1 cellular context compared by ENCODE assay signal in the genomic region with DNA sequence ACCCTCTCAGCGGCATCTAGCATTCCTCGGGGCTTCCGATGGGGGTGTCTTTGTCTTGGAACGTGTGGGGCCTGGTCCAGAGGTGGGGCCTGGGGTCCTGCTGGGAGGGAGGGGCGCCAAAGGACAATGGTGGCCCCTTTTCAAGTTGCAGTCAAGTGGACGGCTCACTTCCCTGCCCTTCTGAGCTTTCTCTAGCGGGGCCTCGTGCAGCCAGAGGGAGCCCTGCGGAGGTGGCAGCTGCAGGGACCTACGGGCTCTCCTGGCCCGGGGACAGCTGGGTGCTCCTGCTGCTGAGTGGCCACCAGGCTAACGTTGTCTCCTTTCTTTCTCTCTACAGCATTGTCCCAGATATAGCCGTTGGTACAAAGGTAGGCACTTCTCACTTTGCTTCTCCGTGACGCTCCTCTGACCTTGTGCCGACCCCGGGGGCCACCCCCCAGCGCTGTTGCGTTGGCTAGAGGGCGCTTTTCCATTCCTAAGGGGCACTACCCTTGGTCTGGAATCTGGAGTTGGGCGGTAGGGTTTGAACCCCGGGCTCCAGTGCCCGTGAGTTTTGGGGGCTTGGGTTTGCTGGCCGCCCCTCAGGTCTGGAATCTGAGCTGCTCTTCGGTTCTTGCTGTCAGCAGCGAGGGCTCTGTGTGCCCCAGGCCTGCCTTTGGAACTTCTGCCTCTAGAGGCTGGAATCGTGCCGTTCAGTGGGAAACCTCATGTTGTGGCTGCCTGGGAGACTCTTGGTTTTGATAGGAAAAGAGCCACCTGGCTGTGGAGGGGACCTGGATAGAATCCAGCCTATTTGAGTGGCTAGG.
TF ChIP-seq lines count a peak whose summit lies in the region.

No MANE protein-coding gene starts in this region.

TF ChIP-seq in HEK293, 187 proteins besides CTCF, POLR2A, EP300 and RAD21 (continued from another document):
- TF ChIP-seq ZNF600 (tag by site-specific recombination; IDR thresholded peaks at IDR 0.05) (peak; percentile 54; the same call in 1 of the 2 replicates), ZNF221 (tag by site-specific recombination; IDR thresholded peaks at IDR 0.05; ENCODE audit: borderline replicate concordance) (no peak), ZNF2 (tag by site-specific recombination; IDR thresholded peaks at IDR 0.05) (0 out of 2 replicates have a peak, but pooled peaks have one; percentile 23), ZNF658 (tag by site-specific recombination; IDR thresholded peaks at IDR 0.05) (no peak), GLIS1 (tag by site-specific recombination; IDR thresholded peaks at IDR 0.05) (peak; percentile 73), ZBTB48 (tag by site-specific recombination; IDR thresholded peaks at IDR 0.05) (no peak), ZNF302 (tag by site-specific recombination; IDR thresholded peaks at IDR 0.05; ENCODE audit: low read depth) (no peak), ZNF654 (tag by site-specific recombination; IDR thresholded peaks at IDR 0.05; ENCODE audit: low read depth) (no peak), PRDM1 (tag by site-specific recombination; IDR thresholded peaks at IDR 0.05) (no peak), ZNF404 (tag by site-specific recombination; IDR thresholded peaks at IDR 0.05) (no peak), WT1 (tag by site-specific recombination; IDR thresholded peaks at IDR 0.05) (0 out of 2 replicates have a peak, but pooled peaks have one; percentile 8), SP3 (tag by site-specific recombination; IDR thresholded peaks at IDR 0.05) (peak; percentile 26; the same call in 1 of the 2 replicates), ZNF311 (tag by site-specific recombination; IDR thresholded peaks at IDR 0.05; ENCODE audit: borderline replicate concordance) (no peak), ZNF561 (tag by site-specific recombination; IDR thresholded peaks at IDR 0.05; ENCODE audit: borderline replicate concordance) (peak; percentile 33; the same call in 1 of the 2 replicates)
- TF ChIP-seq, protein P1, sequence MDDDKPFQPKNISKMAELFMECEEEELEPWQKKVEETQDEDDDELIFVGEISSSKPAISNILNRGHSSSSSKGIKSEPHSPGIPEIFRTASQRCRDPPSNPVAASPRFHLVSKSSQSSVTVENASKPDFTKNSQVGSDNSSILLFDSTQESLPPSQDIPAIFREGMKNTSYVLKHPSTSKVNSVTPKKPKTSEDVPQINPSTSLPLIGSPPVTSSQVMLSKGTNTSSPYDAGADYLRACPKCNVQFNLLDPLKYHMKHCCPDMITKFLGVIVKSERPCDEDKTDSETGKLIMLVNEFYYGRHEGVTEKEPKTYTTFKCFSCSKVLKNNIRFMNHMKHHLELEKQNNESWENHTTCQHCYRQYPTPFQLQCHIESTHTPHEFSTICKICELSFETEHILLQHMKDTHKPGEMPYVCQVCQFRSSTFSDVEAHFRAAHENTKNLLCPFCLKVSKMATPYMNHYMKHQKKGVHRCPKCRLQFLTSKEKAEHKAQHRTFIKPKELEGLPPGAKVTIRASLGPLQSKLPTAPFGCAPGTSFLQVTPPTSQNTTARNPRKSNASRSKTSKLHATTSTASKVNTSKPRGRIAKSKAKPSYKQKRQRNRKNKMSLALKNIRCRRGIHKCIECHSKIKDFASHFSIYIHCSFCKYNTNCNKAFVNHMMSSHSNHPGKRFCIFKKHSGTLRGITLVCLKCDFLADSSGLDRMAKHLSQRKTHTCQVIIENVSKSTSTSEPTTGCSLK (tag by site-specific recombination; IDR thresholded peaks at IDR 0.05): no peak
- TF ChIP-seq, protein P2, sequence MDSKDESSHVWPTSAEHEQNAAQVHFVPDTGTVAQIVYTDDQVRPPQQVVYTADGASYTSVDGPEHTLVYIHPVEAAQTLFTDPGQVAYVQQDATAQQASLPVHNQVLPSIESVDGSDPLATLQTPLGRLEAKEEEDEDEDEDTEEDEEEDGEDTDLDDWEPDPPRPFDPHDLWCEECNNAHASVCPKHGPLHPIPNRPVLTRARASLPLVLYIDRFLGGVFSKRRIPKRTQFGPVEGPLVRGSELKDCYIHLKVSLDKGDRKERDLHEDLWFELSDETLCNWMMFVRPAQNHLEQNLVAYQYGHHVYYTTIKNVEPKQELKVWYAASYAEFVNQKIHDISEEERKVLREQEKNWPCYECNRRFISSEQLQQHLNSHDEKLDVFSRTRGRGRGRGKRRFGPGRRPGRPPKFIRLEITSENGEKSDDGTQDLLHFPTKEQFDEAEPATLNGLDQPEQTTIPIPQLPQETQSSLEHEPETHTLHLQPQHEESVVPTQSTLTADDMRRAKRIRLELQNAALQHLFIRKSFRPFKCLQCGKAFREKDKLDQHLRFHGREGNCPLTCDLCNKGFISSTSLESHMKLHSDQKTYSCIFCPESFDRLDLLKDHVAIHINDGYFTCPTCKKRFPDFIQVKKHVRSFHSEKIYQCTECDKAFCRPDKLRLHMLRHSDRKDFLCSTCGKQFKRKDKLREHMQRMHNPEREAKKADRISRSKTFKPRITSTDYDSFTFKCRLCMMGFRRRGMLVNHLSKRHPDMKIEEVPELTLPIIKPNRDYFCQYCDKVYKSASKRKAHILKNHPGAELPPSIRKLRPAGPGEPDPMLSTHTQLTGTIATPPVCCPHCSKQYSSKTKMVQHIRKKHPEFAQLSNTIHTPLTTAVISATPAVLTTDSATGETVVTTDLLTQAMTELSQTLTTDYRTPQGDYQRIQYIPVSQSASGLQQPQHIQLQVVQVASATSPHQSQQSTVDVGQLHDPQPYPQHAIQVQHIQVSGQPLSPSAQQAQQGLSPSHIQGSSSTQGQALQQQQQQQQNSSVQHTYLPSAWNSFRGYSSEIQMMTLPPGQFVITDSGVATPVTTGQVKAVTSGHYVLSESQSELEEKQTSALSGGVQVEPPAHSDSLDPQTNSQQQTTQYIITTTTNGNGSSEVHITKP (tag by site-specific recombination; IDR thresholded peaks at IDR 0.05): no peak
TF ChIP-seq in HEK293: peak in this region for 10.
